1 cellular context compared by ENCODE assay signal in genomic region chr22:22900527-22901205, GRCh38.
TF ChIP-seq lines count a peak whose summit lies in the region.

No MANE protein-coding gene starts in this region.

TF ChIP-seq in GM12878, 131 proteins besides CTCF, POLR2A, EP300 and RAD21:
- TF ChIP-seq BCL3 (IDR thresholded peaks at IDR 0.05; ENCODE audit: borderline replicate concordance, insufficient read depth, low read depth, low read length, poor library complexity, severe bottlenecking) (peak; percentile 19), SMAD5 (IDR thresholded peaks at IDR 0.05; ENCODE audit: low read depth) (peak; percentile 31; the same call in 1 of the 2 replicates), YY1 (IDR thresholded peaks at IDR 0.05; ENCODE audit: low read depth, low read length) (0 out of 2 replicates have a peak, but pooled peaks have one; percentile 15), ATF2 (IDR thresholded peaks at IDR 0.05; ENCODE audit: low read length) (peak; percentile 13; the same call in 1 of the 2 replicates), POLR2AphosphoS5 (IDR thresholded peaks at IDR 0.05; ENCODE audit: low read length) (peak; percentile 70)
